ENCODE assay signal across 9 cellular contexts in the genomic region with DNA sequence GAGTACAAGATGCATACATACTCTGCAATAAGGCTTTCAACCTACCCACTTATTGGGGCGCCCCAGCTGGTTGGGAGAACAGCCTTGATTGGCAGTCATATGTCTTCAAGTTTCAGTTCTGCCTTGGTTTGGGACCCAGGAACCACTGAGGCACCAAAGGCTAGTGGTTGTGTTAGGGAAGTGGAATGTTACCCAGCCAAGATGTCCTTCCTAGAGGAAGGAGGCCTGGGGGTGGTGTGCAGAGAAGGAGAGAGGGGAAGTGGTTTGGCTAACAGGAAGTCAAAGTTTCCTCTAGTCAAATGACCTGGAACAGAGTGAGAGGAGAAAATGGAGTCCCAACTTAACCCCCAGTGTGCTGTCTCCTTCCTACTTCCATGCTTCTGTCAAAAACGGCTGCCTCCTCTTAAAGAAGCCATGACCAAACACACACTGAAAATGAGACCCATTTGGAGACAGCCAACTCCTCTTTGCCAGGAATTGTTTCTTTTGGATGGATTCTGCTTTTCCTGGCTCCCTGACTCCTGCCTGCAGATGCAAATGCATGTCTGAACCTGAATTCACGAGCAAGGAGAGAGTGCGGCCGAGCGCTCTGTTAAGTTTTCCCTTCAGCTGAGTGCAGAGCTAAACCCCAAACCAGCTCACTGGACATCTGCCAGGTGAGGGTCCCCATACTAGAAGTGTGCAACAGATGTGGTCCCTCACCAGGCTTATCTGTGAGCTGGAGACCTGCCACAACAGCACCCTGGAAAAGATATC. TPM values are rescaled to one million over a fixed set of nuclear protein-coding genes. Genes with fewer than 3 reads are reported as not detected.
DNase-seq lines count a peak whose midpoint lies in the region; ATAC-seq and TF ChIP-seq lines count a peak whose summit lies in the region.
"Had no signal": no experiment of that assay in that cellular context is flagged by ENCODE, and none has a peak within 500 bp of the region (broad histone marks: within the 10 kb centered on the region; RNA-seq: fewer than 3 reads in every experiment).

No MANE protein-coding gene starts in this region.

- peak overlapping the region; percentile 16; the same call in 1 of the 2 replicates for H3K4me2 ChIP-seq in OCI-LY3 (ENCODE audit: low read length)

- no peaks in the 10 kb centered on the region for H3K9me3 ChIP-seq in right atrium auricular region
- H3K9me3 ChIP-seq in OCI-LY3 (ENCODE audit: insufficient read depth, low read length) = no peaks in the 10 kb centered on the region
- H3K9me3 ChIP-seq in aorta (ENCODE audit: control insufficient read depth, low read length) = no peaks in the 10 kb centered on the region

- no peak overlapping the region for H3K27ac ChIP-seq in right atrium auricular region
- no peak overlapping the region for H3K27ac ChIP-seq in OCI-LY3 (ENCODE audit: low read length)
- peak overlapping the region; percentile 70 to 71 for H3K27ac ChIP-seq in aorta (ENCODE audit: low read depth in 1 of 2, low read length in 2 of 2)

- 17 to 21% methylated on average over 6 of the region's 6 CpGs for WGBS in aorta, 2 donors

- H2AFZ ChIP-seq in OCI-LY3 (ENCODE audit: low read depth, low read length) = peak overlapping the region; percentile 44; the same call in 1 of the 2 replicates

- no peak for TF ChIP-seq CTCF in right atrium auricular region (IDR thresholded peaks at IDR 0.05)
- no peak for TF ChIP-seq CTCF in OCI-LY3 (IDR thresholded peaks at IDR 0.05; ENCODE audit: low read depth, low read length)
- no peak for TF ChIP-seq CTCF in GM20000 (IDR thresholded peaks at IDR 0.05; ENCODE audit: extremely low read depth, missing control alignments)

- no peaks in the 10 kb centered on the region for H4K20me1 ChIP-seq in OCI-LY3 (ENCODE audit: insufficient read depth, low read length)

- no peaks in the 10 kb centered on the region for H3K27me3 ChIP-seq in right atrium auricular region
- no peaks in the 10 kb centered on the region for H3K27me3 ChIP-seq in OCI-LY3 (ENCODE audit: low read depth, low read length)
- no peaks in the 10 kb centered on the region for H3K27me3 ChIP-seq in aorta (ENCODE audit: control insufficient read depth in 1 of 2, insufficient read depth in 2 of 2, low read length in 1 of 2)

- intact Hi-C loops in Right ventricle myocardium superior (cut with DNase I) (no loop called here), left ventricle myocardium superior (cut with micrococcal nuclease) (no loop called here), aorta (cut with DNase I) (loop anchor here in 1 of 2 donors (5.0 kb wide), 1 partner anchor 59 kb away; a partner anchor contains a TSS)

- H3K4me3 ChIP-seq in right atrium auricular region (no peak overlapping the region), OCI-LY3 (ENCODE audit: low read length) (no peak overlapping the region), aorta (ENCODE audit: low read length in 2 of 2) (no peak overlapping the region)

- DNase-seq in Right ventricle myocardium superior = peak; percentile 53
- no peak for DNase-seq in right atrium auricular region (ENCODE audit: low spot score)
- DNase-seq in left ventricle myocardium superior = peak; percentile 36
- peak in 1 of 2 donors; percentile 70 for DNase-seq in aorta
- no peak for DNase-seq in NCI-H1436 (lab: John Stamatoyannopoulos, UW)
- DNase-seq in GM20000 (ENCODE audit: low spot score) = no peak
- DNase-seq: naive thymus-derived CD8-positive, alpha-beta T cell had no signal

- H3K79me2 ChIP-seq in OCI-LY3 (ENCODE audit: low read length) = no peaks in the 10 kb centered on the region

- H3K36me3 ChIP-seq in right atrium auricular region (no peaks in the 10 kb centered on the region), OCI-LY3 (replicated peaks; ENCODE audit: low read depth, low read length) (no peaks in the 10 kb centered on the region), aorta (ENCODE audit: control insufficient read depth in 1 of 2, insufficient read depth in 2 of 2, low read length in 1 of 2) (no peaks in the 10 kb centered on the region)

- ATAC-seq in Right ventricle myocardium superior (ENCODE audit: poor library complexity) (peak; percentile 70), left ventricle myocardium superior (peak; percentile 85), aorta (ENCODE audit: low FRiP score) (peak; percentile 83), GM21367 (IDR thresholded peaks at IDR 0.05; ENCODE audit: unreplicated experiment) (no peak)
- ATAC-seq: naive thymus-derived CD8-positive, alpha-beta T cell had no signal

- peaks cover 0 to 28% of the 10 kb centered on the region in 2 donors for H3K4me1 ChIP-seq in right atrium auricular region
- H3K4me1 ChIP-seq in OCI-LY3 (ENCODE audit: low read length) = peaks cover 8% of the 10 kb centered on the region
- peaks cover 0 to 4% of the 10 kb centered on the region in 2 donors for H3K4me1 ChIP-seq in aorta (ENCODE audit: control insufficient read depth in 1 of 2, insufficient read depth in 2 of 2, low read length in 2 of 2)

- no peak overlapping the region for H3K9ac ChIP-seq in OCI-LY3 (ENCODE audit: low read length)

RNA-seq across cellular contexts. Expression of a gene that starts 59.3 kb away (rescaled TPM):
- total RNA-seq in Right ventricle myocardium superior (102 TPM), right atrium auricular region (100 to 1,000 TPM in 1 of 2 donors, 10 to 100 TPM in 1; 99.8 to 129 TPM), left ventricle myocardium superior (100 TPM), aorta (100 to 1,000 TPM; 226 TPM)
- polyA plus RNA-seq in aorta = 100 to 1,000 TPM; 124 to 182 TPM

Comparison
In these comparisons a context has a peak if more than half of its experiments do, and no peak if none do; other contexts are left out.
1. DNase-seq: peak in Right ventricle myocardium superior (single experiment) and left ventricle myocardium superior (single experiment); none in right atrium auricular region (single experiment), NCI-H1436 (single experiment) and GM20000 (single experiment).
2. H3K27ac ChIP-seq: peak in aorta (2 of 2); none in right atrium auricular region (0 of 2) and OCI-LY3 (single experiment).